8 cellular contexts compared by ENCODE assay signal in the genomic region with DNA sequence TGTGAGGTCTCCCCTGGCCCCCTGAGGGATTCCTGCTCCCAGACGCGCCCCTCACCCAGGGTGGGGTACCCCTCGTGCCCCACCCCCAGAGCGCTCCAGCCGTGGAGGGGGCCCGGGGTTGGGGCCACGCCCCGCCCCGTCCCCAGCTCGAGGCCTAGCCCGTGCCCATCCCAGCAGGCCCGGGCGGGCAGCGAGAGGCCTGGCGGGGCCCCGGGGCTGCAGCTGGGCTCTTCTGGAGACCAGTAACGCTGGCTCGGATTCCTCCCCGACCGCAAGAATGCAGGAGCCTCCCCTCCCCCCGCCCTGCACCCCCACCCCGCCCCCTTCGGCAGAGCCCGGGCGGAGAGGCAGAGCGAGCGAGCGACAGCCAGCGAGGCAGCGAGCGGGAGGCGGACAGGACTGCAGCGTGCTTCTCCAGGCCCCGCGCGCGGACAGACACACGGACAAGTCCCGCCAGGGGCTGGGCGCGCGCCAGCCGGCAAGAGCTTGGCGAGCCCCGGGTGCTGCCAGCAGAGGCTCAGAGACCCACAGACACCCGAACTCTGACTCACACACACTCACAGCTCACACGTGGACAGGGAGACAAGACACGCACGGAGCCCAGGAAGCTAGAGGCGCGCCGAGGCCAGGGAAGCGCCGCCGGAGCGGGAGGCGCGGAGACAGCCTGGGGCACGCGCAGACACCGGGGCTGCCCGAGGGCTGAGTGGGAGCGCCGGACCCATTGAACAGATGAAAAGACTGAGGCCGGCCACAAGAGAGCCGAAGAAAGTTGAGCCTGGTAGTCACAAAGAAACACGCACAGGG. TPM values are rescaled to one million over a fixed set of nuclear protein-coding genes. Genes with fewer than 3 reads are reported as not detected.
A peak's percentile ranks its signal among the peaks of the same experiment; 100 is the strongest.
DNase-seq lines count a peak whose midpoint lies in the region; ATAC-seq and TF ChIP-seq lines count a peak whose summit lies in the region.

No MANE protein-coding gene starts in this region.

- no peaks in the 10 kb centered on the region for H3K27me3 ChIP-seq in ovary

- no peak for TF ChIP-seq EP300 in ovary (IDR thresholded peaks at IDR 0.05)

- peak; percentile 20 for TF ChIP-seq POLR2A in ovary (IDR thresholded peaks at IDR 0.05)

- 3 to 13% (median 4%) methylated on average over 32 to 67 of the region's 67 CpGs for WGBS in ovary, 3 donors

- no peaks in the 10 kb centered on the region for H3K9me3 Mint-ChIP-seq in activated naive CD8-positive, alpha-beta T cell treated with anti-CD3 and anti-CD28 coated beads, Interleukin-2, amount 10 ng/mL, durations not matched to agents 7 days and 5 days

- peaks cover 57% of the 10 kb centered on the region for H3K4me1 Mint-ChIP-seq in activated naive CD8-positive, alpha-beta T cell treated with anti-CD3 and anti-CD28 coated beads, Interleukin-2, amount 10 ng/mL, durations not matched to agents 7 days and 5 days

- peak overlapping the region; percentile 85 for H3K27ac Mint-ChIP-seq in activated naive CD8-positive, alpha-beta T cell treated with anti-CD3 and anti-CD28 coated beads, Interleukin-2, amount 10 ng/mL, durations not matched to agents 7 days and 5 days

- TF ChIP-seq CTCF in ovary (IDR thresholded peaks at IDR 0.05) = no peak

- intact Hi-C loops in Right ventricle myocardium superior (cut with DNase I) = no loop called here
- intact Hi-C loops in ovary (cut with DNase I) = no loop called here

- H3K4me1 ChIP-seq in ovary (ENCODE audit: insufficient read depth) = peaks cover 40% of the 10 kb centered on the region

- POLR2A ChIA-PET in activated naive CD8-positive, alpha-beta T cell treated with anti-CD3 and anti-CD28 coated beads, Interleukin-2, amount 10 ng/mL, durations not matched to agents 7 days and 5 days (lab: Charles Lee) = interaction anchor here (0.5 to 1.7 kb wide), 10 partner anchors 16 to 315 kb away, joined by 3 to 7 read pairs (median 4); a partner anchor contains a TSS

- H3K27me3 Mint-ChIP-seq in activated naive CD8-positive, alpha-beta T cell treated with anti-CD3 and anti-CD28 coated beads, Interleukin-2, amount 10 ng/mL, durations not matched to agents 7 days and 5 days = no peaks in the 10 kb centered on the region

- no peaks in the 10 kb centered on the region for H3K9me3 ChIP-seq in ovary

- no peaks in the 10 kb centered on the region for H3K36me3 ChIP-seq in ovary

- peak overlapping the region; percentile 49 for H3K4me3 ChIP-seq in ovary

- H3K36me3 Mint-ChIP-seq in activated naive CD8-positive, alpha-beta T cell treated with anti-CD3 and anti-CD28 coated beads, Interleukin-2, amount 10 ng/mL, durations not matched to agents 7 days and 5 days = peaks cover 5% of the 10 kb centered on the region

- no peak for ATAC-seq in activated naive CD8-positive, alpha-beta T cell treated with anti-CD3 and anti-CD28 coated beads, Interleukin-2, amount 10 ng/mL, durations not matched to agents 7 days and 5 days (ENCODE audit: low read depth)
- ATAC-seq in Right ventricle myocardium superior (ENCODE audit: poor library complexity) (peak; percentile 54), GM19023 (IDR thresholded peaks at IDR 0.05; ENCODE audit: unreplicated experiment) (no peak), HG02678 (IDR thresholded peaks at IDR 0.05; ENCODE audit: unreplicated experiment) (no peak)

- H3K27ac ChIP-seq in ovary = peak overlapping the region; percentile 89 to 94

- peak; percentile 85 for DNase-seq in COLO668 (lab: John Stamatoyannopoulos, UW; ENCODE audit: unreplicated experiment)
- peak; percentile 86 to 99 for DNase-seq in NCI-H526 (lab: John Stamatoyannopoulos, UW)
- peak; percentile 53 for DNase-seq in activated naive CD8-positive, alpha-beta T cell treated with anti-CD3 and anti-CD28 coated beads, Interleukin-2, amount 10 ng/mL, durations not matched to agents 7 days and 5 days
- peak; percentile 85 for DNase-seq in Right ventricle myocardium superior
- DNase-seq in ovary = peak; percentile 78 to 87 (median 84)
- DNase-seq in Ammon's horn (ENCODE audit: low spot score) = no peak

- peak overlapping the region; percentile 84 for H3K4me3 Mint-ChIP-seq in activated naive CD8-positive, alpha-beta T cell treated with anti-CD3 and anti-CD28 coated beads, Interleukin-2, amount 10 ng/mL, durations not matched to agents 7 days and 5 days

RNA-seq across cellular contexts. Expression of a gene that starts 15.2 kb away (rescaled TPM):
- 100 to 1,000 TPM; 116 to 128 TPM for total RNA-seq in activated naive CD8-positive, alpha-beta T cell treated with anti-CD3 and anti-CD28 coated beads, Interleukin-2, amount 10 ng/mL, durations not matched to agents 7 days and 5 days
- 36.6 TPM for total RNA-seq in Right ventricle myocardium superior
- 100 to 1,000 TPM in 1 of 7 donors, 10 to 100 TPM in 6; 12.9 to 145 (median 79.9) TPM for total RNA-seq in ovary
- polyA plus RNA-seq in ovary = 10 to 100 TPM in 1 of 2 donors, 1 to 10 TPM in 1; 5.5 to 31.2 TPM

RNA-seq across cellular contexts. Expression of a gene that starts 26.8 kb away (rescaled TPM):
- 1 to 10 TPM; 1.9 to 2.2 TPM for total RNA-seq in activated naive CD8-positive, alpha-beta T cell treated with anti-CD3 and anti-CD28 coated beads, Interleukin-2, amount 10 ng/mL, durations not matched to agents 7 days and 5 days
- total RNA-seq in Right ventricle myocardium superior (not detected), ovary (under 1 TPM in 1 of 7 donors, not detected in 6; 0.05 TPM)
- polyA plus RNA-seq in ovary = under 1 TPM in 1 of 2 donors, not detected in 1; 0.17 TPM

RNA-seq across cellular contexts. Expression of a gene that starts 45.6 kb away (rescaled TPM):
- under 1 TPM in 1 of 2 experiments, not detected in 1; 0.44 TPM for total RNA-seq in activated naive CD8-positive, alpha-beta T cell treated with anti-CD3 and anti-CD28 coated beads, Interleukin-2, amount 10 ng/mL, durations not matched to agents 7 days and 5 days
- total RNA-seq in Right ventricle myocardium superior (not detected), ovary (not detected)
- under 1 TPM in 1 of 2 donors, not detected in 1; 0.13 TPM for polyA plus RNA-seq in ovary
